ENCODE assay signal across 10 cellular contexts in genomic region chr12:116273813-116274551, GRCh38. TPM values are rescaled to one million over a fixed set of nuclear protein-coding genes. Genes with fewer than 3 reads are reported as not detected.
A peak's percentile ranks its signal among the peaks of the same experiment; 100 is the strongest.
DNase-seq lines count a peak whose midpoint lies in the region; ATAC-seq, FAIRE-seq and TF ChIP-seq lines count a peak whose summit lies in the region.
"Had no signal": no experiment of that assay in that cellular context is flagged by ENCODE, and none has a peak within 500 bp of the region (broad histone marks: within the 10 kb centered on the region; RNA-seq: fewer than 3 reads in every experiment).

No MANE protein-coding gene starts in this region.

- H3K4me1 Mint-ChIP-seq in activated naive CD8-positive, alpha-beta T cell treated with anti-CD3 and anti-CD28 coated beads for 36 hours, result peaks cover 45% of the 10 kb centered on the region
- peaks cover 40% of the 10 kb centered on the region for H3K4me1 Mint-ChIP-seq in mesothelial cell of epicardium

- no peaks in the 10 kb centered on the region for H3K27me3 Mint-ChIP-seq in activated naive CD8-positive, alpha-beta T cell treated with anti-CD3 and anti-CD28 coated beads for 36 hours
- no peaks in the 10 kb centered on the region for H3K27me3 Mint-ChIP-seq in mesothelial cell of epicardium (ENCODE audit: low read depth)

- H3K27me3 ChIP-seq in ACC112 (ENCODE audit: insufficient read depth, low read length) (no peaks in the 10 kb centered on the region), HAP-1 (ENCODE audit: low read depth) (no peaks in the 10 kb centered on the region)
- H3K27me3 ChIP-seq in effector memory CD4-positive, alpha-beta T cell (replicated peaks; ENCODE audit: control insufficient read depth, insufficient read depth, low read length, poor library complexity, severe bottlenecking), result no peaks in the 10 kb centered on the region

- H3K27ac ChIP-seq in ACC112 (ENCODE audit: low read depth, low read length), result no peak overlapping the region
- H3K27ac ChIP-seq in effector memory CD4-positive, alpha-beta T cell (ENCODE audit: insufficient read depth, low read length, poor library complexity, severe bottlenecking), result no peak overlapping the region

- H3K4me3 Mint-ChIP-seq in activated naive CD8-positive, alpha-beta T cell treated with anti-CD3 and anti-CD28 coated beads for 36 hours, result peak overlapping the region; percentile 4
- H3K4me3 Mint-ChIP-seq in mesothelial cell of epicardium, result peak overlapping the region; percentile 93

- H3K36me3 ChIP-seq in ACC112 (ENCODE audit: insufficient read depth, low read length), result no peaks in the 10 kb centered on the region
- H3K36me3 ChIP-seq in HAP-1 (replicated peaks), result no peaks in the 10 kb centered on the region
- no peaks in the 10 kb centered on the region for H3K36me3 ChIP-seq in effector memory CD4-positive, alpha-beta T cell (ENCODE audit: control insufficient read depth, insufficient read depth, low read length)

- in situ Hi-C loops in HAP-1 (cut with MboI; ENCODE audit: low sequenced_read_pairs), result no loop called here

- no peak for FAIRE-seq in GM12891 (lab: Jason Lieb, UNC)

- no peak overlapping the region for H2AFZ ChIP-seq in ACC112 (ENCODE audit: low read length, unreplicated experiment)

- peaks cover 76% of the 10 kb centered on the region for H3K79me2 ChIP-seq in ACC112 (ENCODE audit: control insufficient read depth, insufficient read depth, low read length, unreplicated experiment)

- ATAC-seq in HG02798 (IDR thresholded peaks at IDR 0.05; ENCODE audit: poor library complexity, unreplicated experiment), result no peak

- TF ChIP-seq POLR2A in GM12891 (IDR thresholded peaks at IDR 0.05; ENCODE audit: low read depth, low read length), result no peak

- TF ChIP-seq CTCF in mesothelial cell of epicardium (IDR thresholded peaks at IDR 0.05; ENCODE audit: unreplicated experiment), result no peak

- H3K36me3 Mint-ChIP-seq in activated naive CD8-positive, alpha-beta T cell treated with anti-CD3 and anti-CD28 coated beads for 36 hours, result peaks cover 5% of the 10 kb centered on the region
- peaks cover 2% of the 10 kb centered on the region for H3K36me3 Mint-ChIP-seq in mesothelial cell of epicardium

- DNase-seq in HAP-1 (ENCODE audit: low spot score in 2 of 2) (no peak), mesothelial cell of epicardium (ENCODE audit: low spot score in 2 of 2, unreplicated experiment in 2 of 2) (no peak), KG1 (lab: John Stamatoyannopoulos, UW) (no peak), GM12891 (ENCODE audit: insufficient read length, low spot score) (no peak)
- no peak for DNase-seq in activated naive CD8-positive, alpha-beta T cell treated with anti-CD3 and anti-CD28 coated beads for 36 hours
- no peak for DNase-seq in effector memory CD4-positive, alpha-beta T cell
- DNase-seq: NCI-H526 treated with DMSO at 0.1 percent for 48 hours, retina had no signal

- peak overlapping the region; percentile 92 for H3K4me3 ChIP-seq in ACC112 (ENCODE audit: low read depth, low read length)
- H3K4me3 ChIP-seq in HAP-1, result peak overlapping the region; percentile 73
- no peak overlapping the region for H3K4me3 ChIP-seq in effector memory CD4-positive, alpha-beta T cell (ENCODE audit: insufficient read depth, low read depth, low read length, poor library complexity, severe bottlenecking)

- peaks cover 16% of the 10 kb centered on the region for H3K4me1 ChIP-seq in ACC112 (ENCODE audit: control insufficient read depth, insufficient read depth, low read length, unreplicated experiment)
- H3K4me1 ChIP-seq in HAP-1, result peaks cover 27% of the 10 kb centered on the region
- H3K4me1 ChIP-seq in effector memory CD4-positive, alpha-beta T cell (ENCODE audit: control insufficient read depth, insufficient read depth, low read length, poor library complexity, severe bottlenecking), result peaks cover 13% of the 10 kb centered on the region

- no peaks in the 10 kb centered on the region for H3K9me3 ChIP-seq in HAP-1
- H3K9me3 ChIP-seq in effector memory CD4-positive, alpha-beta T cell (ENCODE audit: control insufficient read depth, low read length), result no peaks in the 10 kb centered on the region

- no peak overlapping the region for H3K27ac Mint-ChIP-seq in activated naive CD8-positive, alpha-beta T cell treated with anti-CD3 and anti-CD28 coated beads for 36 hours
- H3K27ac Mint-ChIP-seq in mesothelial cell of epicardium, result peak overlapping the region; percentile 75

- H3K9me3 Mint-ChIP-seq in activated naive CD8-positive, alpha-beta T cell treated with anti-CD3 and anti-CD28 coated beads for 36 hours, result no peaks in the 10 kb centered on the region
- H3K9me3 Mint-ChIP-seq in mesothelial cell of epicardium, result no peaks in the 10 kb centered on the region

TF ChIP-seq in GM12891, 5 proteins besides CTCF, POLR2A, EP300 and RAD21:
- TF ChIP-seq POLR2AphosphoS5 (IDR thresholded peaks at IDR 0.05; ENCODE audit: low read depth, low read length) (no peak), POU2F2 (IDR thresholded peaks at IDR 0.05; ENCODE audit: low read depth, low read length) (no peak), SPI1 (IDR thresholded peaks at IDR 0.05; ENCODE audit: low read depth, low read length) (no peak), TAF1 (IDR thresholded peaks at IDR 0.05; ENCODE audit: low read depth, low read length) (no peak), PAX5 (IDR thresholded peaks at IDR 0.05; ENCODE audit: insufficient read depth, low read length, severe bottlenecking) (no peak)

RNA-seq across cellular contexts. Expression of gene MED13L, which starts 3.5 kb away (rescaled TPM):
- total RNA-seq in activated naive CD8-positive, alpha-beta T cell treated with anti-CD3 and anti-CD28 coated beads for 36 hours, result 10 to 100 TPM; 40.5 to 41.1 TPM
- total RNA-seq in mesothelial cell of epicardium, result 174 to 179 TPM (median 178 TPM) in 3 replicates
- polyA plus RNA-seq in GM12891 (2012; ENCODE audit: low read depth, missing spikeins), result 12.5 TPM
